In genomic region chrX:71540801-71541545, GRCh38 we compare ENCODE assay signal across 8 cellular contexts. TPM values are rescaled to one million over a fixed set of nuclear protein-coding genes. Genes with fewer than 3 reads are reported as not detected.
DNase-seq lines count a peak whose midpoint lies in the region; ATAC-seq and TF ChIP-seq lines count a peak whose summit lies in the region.

No MANE protein-coding gene starts in this region.

- no peaks in the 10 kb centered on the region for H3K27me3 ChIP-seq in GM06990 (replicated peaks; ENCODE audit: control insufficient read depth, insufficient read depth, low read length)

- ATAC-seq in GM21390 (IDR thresholded peaks at IDR 0.05; ENCODE audit: unreplicated experiment), result peak; percentile 77
- peak; percentile 60 for ATAC-seq in effector memory CD8-positive, alpha-beta T cell (replicated peaks)

- no peaks in the 10 kb centered on the region for H3K9me3 Mint-ChIP-seq in IgD-negative memory B cell
- H3K9me3 Mint-ChIP-seq in effector memory CD8-positive, alpha-beta T cell, result no peaks in the 10 kb centered on the region

- H3K27me3 Mint-ChIP-seq in IgD-negative memory B cell, result no peaks in the 10 kb centered on the region
- H3K27me3 Mint-ChIP-seq in effector memory CD8-positive, alpha-beta T cell, result no peaks in the 10 kb centered on the region

- H3K36me3 ChIP-seq in GM06990 (ENCODE audit: control insufficient read depth, insufficient read depth, low read length), result peaks cover 2% of the 10 kb centered on the region; the same call in 1 of the 2 replicates

- TF ChIP-seq CTCF in GM06990 (IDR thresholded peaks at IDR 0.05; ENCODE audit: insufficient read depth, low read length, poor library complexity, severe bottlenecking), result no peak

- DNase-seq in GM06990 (ENCODE audit: extremely low read depth, insufficient read length) (peak; percentile 31), HCEC 1CT (no peak), kidney glomerular epithelial cell (lab: John Stamatoyannopoulos, UW) (no peak)
- no peak for DNase-seq in effector memory CD8-positive, alpha-beta T cell
- no peak for DNase-seq in stimulated activated CD4-positive, alpha-beta T cell treated with anti-CD3 and anti-CD28 coated beads, Interleukin-12 subunit alpha, Interleukin-12 subunit beta, amount 100 ng/mL, for 4 hours
- no peak for DNase-seq in activated CD8-positive, alpha-beta memory T cell treated with anti-CD3 and anti-CD28 coated beads, Interleukin-2, amount 50 U/mL, for 48 hours

- peaks cover 10 to 46% (median 23%) of the 10 kb centered on the region in 3 donors for H3K4me1 Mint-ChIP-seq in IgD-negative memory B cell
- H3K4me1 Mint-ChIP-seq in effector memory CD8-positive, alpha-beta T cell (ENCODE audit: low read depth in 2 of 2), result peaks cover 20 to 53% of the 10 kb centered on the region in 2 donors

- peak overlapping the region; percentile 19 to 79 (median 62) for H3K4me3 Mint-ChIP-seq in IgD-negative memory B cell
- H3K4me3 Mint-ChIP-seq in effector memory CD8-positive, alpha-beta T cell, result peak overlapping the region; percentile 69 to 99

- H3K4me3 ChIP-seq in GM06990 (replicated peaks; ENCODE audit: low read depth, low read length), result no peak overlapping the region

- peak overlapping the region; percentile 4 to 63 (median 26) for H3K27ac Mint-ChIP-seq in IgD-negative memory B cell
- H3K27ac Mint-ChIP-seq in effector memory CD8-positive, alpha-beta T cell, result peak overlapping the region; percentile 39 to 81

- no peaks in the 10 kb centered on the region for H3K36me3 Mint-ChIP-seq in IgD-negative memory B cell
- H3K36me3 Mint-ChIP-seq in effector memory CD8-positive, alpha-beta T cell (ENCODE audit: insufficient read depth), result peaks cover 77% of the 10 kb centered on the region

RNA-seq across cellular contexts. Expression of gene OGT, which starts 8.1 kb away (rescaled TPM):
- 34.1 TPM for polyA plus RNA-seq in IgD-negative memory B cell

RNA-seq across cellular contexts. Expression of gene GCNA, which starts 37.3 kb away (rescaled TPM):
- polyA plus RNA-seq in IgD-negative memory B cell, result 0.38 TPM
